Comparison of ENCODE assay signal across 8 cellular contexts in genomic region chr12:16348435-16349131, GRCh38. TPM values are rescaled to one million over a fixed set of nuclear protein-coding genes. Genes with fewer than 3 reads are reported as not detected.
DNase-seq lines count a peak whose midpoint lies in the region; ATAC-seq and TF ChIP-seq lines count a peak whose summit lies in the region.

No MANE protein-coding gene starts in this region.

- H3K27ac ChIP-seq in RWPE2 (ENCODE audit: poor library complexity, severe bottlenecking) (peak overlapping the region; percentile 90), left ventricle myocardium inferior (replicated peaks) (peak overlapping the region; percentile 73), stomach (peak overlapping the region; percentile 72 to 84 (median 75))

- 24 to 42% (median 32%) methylated on average over 10 of the region's 10 CpGs for WGBS in stomach, 5 donors

- no peaks in the 10 kb centered on the region for H3K9me3 ChIP-seq in RWPE2 (ENCODE audit: severe bottlenecking)
- no peaks in the 10 kb centered on the region for H3K9me3 ChIP-seq in left ventricle myocardium inferior (replicated peaks)
- no peaks in the 10 kb centered on the region for H3K9me3 ChIP-seq in stomach

- H3K4me3 ChIP-seq in RWPE2 (ENCODE audit: severe bottlenecking) (peak overlapping the region; percentile 54), left ventricle myocardium inferior (peak overlapping the region; percentile 63), stomach (peak overlapping the region; percentile 43 to 55 (median 48))

- no peaks in the 10 kb centered on the region for H3K27me3 ChIP-seq in RWPE2 (ENCODE audit: insufficient read depth, poor library complexity, severe bottlenecking)
- H3K27me3 ChIP-seq in left ventricle myocardium inferior (ENCODE audit: low read depth): peaks cover 32% of the 10 kb centered on the region
- peaks cover 0 to 4% (median 0%) of the 10 kb centered on the region in 3 donors for H3K27me3 ChIP-seq in stomach

- TF ChIP-seq CTCF in RWPE2 (IDR thresholded peaks at IDR 0.05; ENCODE audit: poor library complexity, severe bottlenecking) (no peak), left ventricle myocardium inferior (IDR thresholded peaks at IDR 0.05; ENCODE audit: borderline replicate concordance) (no peak), stomach (IDR thresholded peaks at IDR 0.05) (no peak), GM10266 (IDR thresholded peaks at IDR 0.05; ENCODE audit: control insufficient read depth, insufficient read depth, low read depth, missing control alignments) (no peak)

- H3K36me3 ChIP-seq in RWPE2 (ENCODE audit: low read depth): peaks cover 35% of the 10 kb centered on the region
- no peaks in the 10 kb centered on the region for H3K36me3 ChIP-seq in left ventricle myocardium inferior
- no peaks in the 10 kb centered on the region for H3K36me3 ChIP-seq in stomach

- intact Hi-C loops in left ventricle myocardium inferior (cut with micrococcal nuclease) (no loop called here), stomach (cut with DNase I; ENCODE audit: low total_unique reads) (no loop called here)

- no peak for TF ChIP-seq EP300 in stomach (IDR thresholded peaks at IDR 0.05)

- TF ChIP-seq POLR2A in stomach (IDR thresholded peaks at IDR 0.05): no peak

- ATAC-seq in GM21423 (IDR thresholded peaks at IDR 0.05; ENCODE audit: unreplicated experiment) (peak; percentile 49), RWPE2 (ENCODE audit: low read depth) (peak; percentile 8)

- no peak for DNase-seq in RWPE2 (ENCODE audit: low spot score)
- no peak for DNase-seq in left ventricle myocardium inferior
- DNase-seq in stomach: no peak
- no peak for DNase-seq in GM10266 (ENCODE audit: extremely low spot score)
- no peak for DNase-seq in activated naive CD4-positive, alpha-beta T cell treated with Interleukin-2 at 50 U/mL for 16 hours
- DNase-seq in NCI-H2081 treated with DMSO at 0.1 percent for 48 hours (lab: John Stamatoyannopoulos, UW): no peak
- no peak for DNase-seq in activated CD4-positive, CD25-positive, alpha-beta regulatory T cell (lab: John Stamatoyannopoulos, UW)

- peaks cover 35% of the 10 kb centered on the region for H3K4me1 ChIP-seq in RWPE2 (ENCODE audit: insufficient read depth, poor library complexity, severe bottlenecking)
- H3K4me1 ChIP-seq in left ventricle myocardium inferior: peaks cover 4% of the 10 kb centered on the region
- H3K4me1 ChIP-seq in stomach: peaks cover 0 to 33% (median 3%) of the 10 kb centered on the region in 4 donors

RNA-seq across cellular contexts. Expression of gene MGST1, which starts 1.1 kb away (rescaled TPM):
- 15.2 TPM for total RNA-seq in left ventricle myocardium inferior
- total RNA-seq in stomach: 100 to 1,000 TPM in 2 of 5 donors, 10 to 100 TPM in 3; 54.7 to 171 (median 67.8) TPM
- polyA plus RNA-seq in stomach: 100 to 1,000 TPM in 2 of 3 donors, 10 to 100 TPM in 1; 62.2 to 163 (median 109) TPM
